In genomic region chr5:173029499-173029921, GRCh38 we compare ENCODE assay signal across 10 cellular contexts. TPM values are rescaled to one million over a fixed set of nuclear protein-coding genes. Genes with fewer than 3 reads are reported as not detected.
DNase-seq lines count a peak whose midpoint lies in the region; ATAC-seq and TF ChIP-seq lines count a peak whose summit lies in the region.
"Had no signal": no experiment of that assay in that cellular context is flagged by ENCODE, and none has a peak within 500 bp of the region (broad histone marks: within the 10 kb centered on the region; RNA-seq: fewer than 3 reads in every experiment).

No MANE protein-coding gene starts in this region.

- no peak overlapping the region for H3K4me3 ChIP-seq in coronary artery
- no peak overlapping the region for H3K4me3 ChIP-seq in mucosa of descending colon
- no peak overlapping the region for H3K4me3 ChIP-seq in urinary bladder (ENCODE audit: low read depth, low read length)

- H3K36me3 ChIP-seq in mucosa of descending colon (ENCODE audit: low read depth) (no peaks in the 10 kb centered on the region), urinary bladder (ENCODE audit: insufficient read depth) (peaks cover 2% of the 10 kb centered on the region)

- no peak for DNase-seq in natural killer cell
- DNase-seq in natural killer cell treated with Interleukin-12 subunit alpha and Interleukin-12 subunit beta and Interleukin-15 and Interleukin-18, amount 100 ng/mL, for 72 hours (ENCODE audit: low spot score), result no peak
- peak; percentile 50 for DNase-seq in coronary artery (ENCODE audit: low spot score)
- DNase-seq in mucosa of descending colon, result no peak
- no peak for DNase-seq in cerebellum (ENCODE audit: low spot score)
- DNase-seq in DMS79 treated with DMSO at 0.1 percent for 48 hours (lab: John Stamatoyannopoulos, UW), result no peak
- DNase-seq: ACHN; activated CD8-positive, alpha-beta memory T cell treated with anti-CD3 and anti-CD28 coated beads, Interleukin-2, amount 50 U/mL, for 48 hours had no signal

- H3K4me1 ChIP-seq in mucosa of descending colon (ENCODE audit: low read depth) (peaks cover 11% of the 10 kb centered on the region), urinary bladder (ENCODE audit: insufficient read depth) (peaks cover 2% of the 10 kb centered on the region)

- ATAC-seq in natural killer cell, result peak; percentile 50 to 64 (median 63)
- no peak for ATAC-seq in natural killer cell treated with Interleukin-12 subunit alpha and Interleukin-12 subunit beta and Interleukin-15 and Interleukin-18, amount 100 ng/mL, for 72 hours
- ATAC-seq in mucosa of descending colon, result peak; percentile 78
- no peak for ATAC-seq in HG03565 (IDR thresholded peaks at IDR 0.05; ENCODE audit: unreplicated experiment)

- no peaks in the 10 kb centered on the region for H3K27me3 Mint-ChIP-seq in natural killer cell (ENCODE audit: low read depth in 2 of 2)
- H3K27me3 Mint-ChIP-seq in natural killer cell treated with Interleukin-12 subunit alpha and Interleukin-12 subunit beta and Interleukin-15 and Interleukin-18, amount 100 ng/mL, for 72 hours, result no peaks in the 10 kb centered on the region

- H3K4me1 Mint-ChIP-seq in natural killer cell, result peaks cover 6 to 9% of the 10 kb centered on the region in 2 donors
- H3K4me1 Mint-ChIP-seq in natural killer cell treated with Interleukin-12 subunit alpha and Interleukin-12 subunit beta and Interleukin-15 and Interleukin-18, amount 100 ng/mL, for 72 hours (ENCODE audit: low read depth in 2 of 2), result peaks cover 5 to 11% of the 10 kb centered on the region in 2 donors

- no peak overlapping the region for H3K27ac Mint-ChIP-seq in natural killer cell
- H3K27ac Mint-ChIP-seq in natural killer cell treated with Interleukin-12 subunit alpha and Interleukin-12 subunit beta and Interleukin-15 and Interleukin-18, amount 100 ng/mL, for 72 hours, result no peak overlapping the region

- no peaks in the 10 kb centered on the region for H3K9me3 Mint-ChIP-seq in natural killer cell
- no peaks in the 10 kb centered on the region for H3K9me3 Mint-ChIP-seq in natural killer cell treated with Interleukin-12 subunit alpha and Interleukin-12 subunit beta and Interleukin-15 and Interleukin-18, amount 100 ng/mL, for 72 hours

- H3K9me3 ChIP-seq in mucosa of descending colon, result no peaks in the 10 kb centered on the region

- TF ChIP-seq CTCF in natural killer cell (IDR thresholded peaks at IDR 0.05) (no peak), coronary artery (IDR thresholded peaks at IDR 0.05) (no peak), mucosa of descending colon (IDR thresholded peaks at IDR 0.05) (no peak)

- H3K27ac ChIP-seq in coronary artery (peak overlapping the region; percentile 44 to 56), urinary bladder (ENCODE audit: low read depth) (peak overlapping the region; percentile 64)

- peaks cover 4% of the 10 kb centered on the region for H3K36me3 Mint-ChIP-seq in natural killer cell
- H3K36me3 Mint-ChIP-seq in natural killer cell treated with Interleukin-12 subunit alpha and Interleukin-12 subunit beta and Interleukin-15 and Interleukin-18, amount 100 ng/mL, for 72 hours, result peaks cover 5% of the 10 kb centered on the region

- intact Hi-C loops in natural killer cell (cut with micrococcal nuclease) (no loop called here), mucosa of descending colon (cut with DNase I, micrococcal nuclease) (no loop called here)

- 41% methylated on average over 5 of the region's 5 CpGs for WGBS in urinary bladder

- no peak overlapping the region for H3K4me3 Mint-ChIP-seq in natural killer cell
- H3K4me3 Mint-ChIP-seq in natural killer cell treated with Interleukin-12 subunit alpha and Interleukin-12 subunit beta and Interleukin-15 and Interleukin-18, amount 100 ng/mL, for 72 hours, result no peak overlapping the region

RNA-seq across cellular contexts. Expression of gene CREBRF, which starts 26.6 kb away (rescaled TPM):
- total RNA-seq in natural killer cell (100 to 1,000 TPM; 118 to 127 (median 121) TPM), mucosa of descending colon (10 to 100 TPM; 16.2 to 59.3 (median 27.0) TPM), urinary bladder (56.4 TPM), cerebellum (23.5 TPM)
- total RNA-seq in natural killer cell treated with Interleukin-12 subunit alpha and Interleukin-12 subunit beta and Interleukin-15 and Interleukin-18, amount 100 ng/mL, for 72 hours, result 10 to 100 TPM in 1 of 2 donors, 1 to 10 TPM in 1; 9.8 to 16.5 TPM
- polyA plus RNA-seq in urinary bladder, result 12.6 TPM

RNA-seq across cellular contexts. Expression of gene ATP6V0E1, which starts 45.9 kb away (rescaled TPM):
- total RNA-seq in natural killer cell (100 to 1,000 TPM; 101 to 141 (median 103) TPM), mucosa of descending colon (100 to 1,000 TPM; 174 to 194 (median 190) TPM), urinary bladder (118 TPM), cerebellum (40.2 TPM)
- 100 to 1,000 TPM; 150 to 214 TPM for total RNA-seq in natural killer cell treated with Interleukin-12 subunit alpha and Interleukin-12 subunit beta and Interleukin-15 and Interleukin-18, amount 100 ng/mL, for 72 hours
- 324 TPM for polyA plus RNA-seq in urinary bladder

Comparison
In these comparisons a context has a peak if more than half of its experiments do, and no peak if none do; other contexts are left out.
1. ATAC-seq: peak in natural killer cell (3 of 3) and mucosa of descending colon (single experiment); none in natural killer cell treated with Interleukin-12 subunit alpha and Interleukin-12 subunit beta and Interleukin-15 and Interleukin-18, amount 100 ng/mL, for 72 hours (0 of 2) and HG03565 (single experiment).